1 cellular context compared by ENCODE assay signal in genomic region chr6:3285049-3285639, GRCh38.
TF ChIP-seq lines count a peak whose summit lies in the region.

No MANE protein-coding gene starts in this region.

TF ChIP-seq in WTC11, 78 proteins besides CTCF, POLR2A, EP300 and RAD21 (continued from another document):
- TF ChIP-seq USF1 (CRISPR knock-in tag; IDR thresholded peaks at IDR 0.05), result no peak
- TF ChIP-seq PREB (CRISPR knock-in tag; IDR thresholded peaks at IDR 0.05; ENCODE audit: borderline replicate concordance), result no peak
- no peak for TF ChIP-seq SMAD3 (CRISPR knock-in tag; IDR thresholded peaks at IDR 0.05; ENCODE audit: borderline replicate concordance)
- TF ChIP-seq NR1H2 (CRISPR knock-in tag; IDR thresholded peaks at IDR 0.05), result no peak
- no peak for TF ChIP-seq ZNF219 (CRISPR knock-in tag; IDR thresholded peaks at IDR 0.05; ENCODE audit: borderline replicate concordance)
- no peak for TF ChIP-seq RORB (CRISPR knock-in tag; IDR thresholded peaks at IDR 0.05)
- TF ChIP-seq AR (CRISPR knock-in tag; IDR thresholded peaks at IDR 0.05), result no peak
TF ChIP-seq in WTC11: peak in this region for 0.
